ENCODE assay signal across 15 cellular contexts in the genomic region with DNA sequence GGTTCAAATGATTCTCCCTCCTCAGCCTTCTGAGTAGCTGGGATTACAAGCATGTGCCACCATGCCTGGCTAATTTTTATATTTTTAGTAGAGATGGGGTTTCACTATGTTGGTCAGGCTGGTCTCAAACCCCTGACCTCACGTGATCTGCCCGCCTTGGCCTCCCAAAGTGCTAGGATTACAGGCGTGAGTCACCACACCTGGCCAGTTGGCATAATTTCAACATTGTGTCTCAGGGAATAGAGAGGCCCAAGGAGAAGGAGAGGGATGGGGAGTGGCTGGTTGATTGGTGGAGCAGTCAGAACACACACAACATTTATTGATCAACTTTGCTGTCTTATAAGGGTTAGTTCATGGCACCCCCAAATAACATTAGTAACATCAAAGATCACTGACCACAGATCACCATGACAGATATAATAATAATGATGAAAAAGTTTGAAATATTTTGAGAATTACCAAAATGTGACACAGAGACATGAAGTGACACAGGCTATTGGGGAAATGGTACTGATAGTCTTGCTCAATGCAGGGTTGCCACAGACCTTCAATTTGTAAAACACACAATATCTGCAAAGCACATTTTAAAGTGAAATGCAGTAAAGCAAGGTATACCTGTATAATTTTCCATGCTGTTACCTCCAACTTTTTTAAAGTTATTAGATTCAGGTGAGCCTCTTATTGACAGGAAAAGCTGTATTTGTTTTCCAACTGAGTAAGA. TPM values are rescaled to one million over a fixed set of nuclear protein-coding genes. Genes with fewer than 3 reads are reported as not detected.
DNase-seq lines count a peak whose midpoint lies in the region; ATAC-seq and TF ChIP-seq lines count a peak whose summit lies in the region.
"Had no signal": no experiment of that assay in that cellular context is flagged by ENCODE, and none has a peak within 500 bp of the region (broad histone marks: within the 10 kb centered on the region; RNA-seq: fewer than 3 reads in every experiment).

No MANE protein-coding gene starts in this region.

- H3K9me3 ChIP-seq in PC-3 (ENCODE audit: low read length) (no peaks in the 10 kb centered on the region), trophoblast cell (ENCODE audit: insufficient read depth, low read depth, low read length) (no peaks in the 10 kb centered on the region), BE2C (no peaks in the 10 kb centered on the region)

- H3F3A ChIP-seq in PC-3 (ENCODE audit: low read length, unreplicated experiment), result no peaks in the 10 kb centered on the region

- H3K27me3 ChIP-seq in PC-3 (ENCODE audit: low read length), result peaks cover 57% of the 10 kb centered on the region
- no peaks in the 10 kb centered on the region for H3K27me3 ChIP-seq in trophoblast cell (ENCODE audit: insufficient read depth, low read length)
- peaks cover 47% of the 10 kb centered on the region for H3K27me3 ChIP-seq in BE2C

- no peak overlapping the region for H3K14ac ChIP-seq in trophoblast cell (ENCODE audit: low read length)

- H2BK120ac ChIP-seq in trophoblast cell (ENCODE audit: insufficient read depth, low read length, poor library complexity), result no peak overlapping the region

- H4K91ac ChIP-seq in trophoblast cell (ENCODE audit: low read depth, low read length), result no peak overlapping the region

- H3K9ac ChIP-seq in PC-3 (ENCODE audit: low read length), result no peak overlapping the region
- H3K9ac ChIP-seq in trophoblast cell (ENCODE audit: low read length), result no peak overlapping the region

- no peak overlapping the region for H3K23ac ChIP-seq in trophoblast cell (ENCODE audit: low read length)

- H3K79me1 ChIP-seq in trophoblast cell (ENCODE audit: low read length), result no peaks in the 10 kb centered on the region

- intact Hi-C loops in PC-3 (cut with micrococcal nuclease), result no loop called here

- BruUV-seq in PC-3 (replicated peaks; lab: Mats Ljungman, UMichigan), result no TSS peak

- TF ChIP-seq CTCF in PC-3 (conservative IDR thresholded peaks at IDR 0.05; ENCODE audit: low read depth, low read length) (no peak), BE2C (IDR thresholded peaks at IDR 0.05; ENCODE audit: low read depth, low read length) (no peak)

- H3K36me3 ChIP-seq in PC-3 (ENCODE audit: low read depth, low read length) (no peaks in the 10 kb centered on the region), trophoblast cell (ENCODE audit: control insufficient read depth in 1 of 2, insufficient read depth in 2 of 2, low read length in 2 of 2) (no peaks in the 10 kb centered on the region), BE2C (no peaks in the 10 kb centered on the region)

- H3K4me1 ChIP-seq in PC-3 (ENCODE audit: insufficient read depth, low read length) (no peaks in the 10 kb centered on the region), trophoblast cell (ENCODE audit: control insufficient read depth in 1 of 2, insufficient read depth in 2 of 2, low read length in 2 of 2) (no peaks in the 10 kb centered on the region), BE2C (no peaks in the 10 kb centered on the region)

- H3K4me3 ChIP-seq in PC-3 (ENCODE audit: low read length) (no peak overlapping the region), trophoblast cell (ENCODE audit: low read depth, low read length) (no peak overlapping the region), BE2C (ENCODE audit: low read depth, low read length) (no peak overlapping the region)

- H4K8ac ChIP-seq in trophoblast cell (ENCODE audit: low read depth, low read length), result no peak overlapping the region

- H3K4me2 ChIP-seq in PC-3 (ENCODE audit: low read length) (no peak overlapping the region), trophoblast cell (ENCODE audit: low read length) (no peak overlapping the region)

- H3K9me2 ChIP-seq in PC-3 (replicated peaks; ENCODE audit: low read length), result no peaks in the 10 kb centered on the region

- POLR2A ChIA-PET in PC-3 (lab: Charles Lee; ENCODE audit: unreplicated experiment), result no interaction called here

- H3K79me2 ChIP-seq in PC-3 (ENCODE audit: low read length), result no peaks in the 10 kb centered on the region
- H3K79me2 ChIP-seq in trophoblast cell (ENCODE audit: control insufficient read depth, insufficient read depth, low read length, poor library complexity), result no peaks in the 10 kb centered on the region

- WGBS in trophoblast cell (ENCODE audit: extremely low coverage, insufficient coverage, insufficient read length), result no CpG with 5 or more reads among the region's 3 CpGs

- no peak overlapping the region for H2BK5ac ChIP-seq in trophoblast cell (ENCODE audit: low read depth, low read length, poor library complexity)

- H2AFZ ChIP-seq in PC-3 (ENCODE audit: low read length) (no peak overlapping the region), trophoblast cell (ENCODE audit: insufficient read depth, low read length, poor library complexity) (no peak overlapping the region)

- H4K12ac ChIP-seq in trophoblast cell (ENCODE audit: low read depth, low read length), result no peak overlapping the region

- H3K4ac ChIP-seq in trophoblast cell (ENCODE audit: low read depth, low read length), result no peak overlapping the region

- H3K18ac ChIP-seq in trophoblast cell (ENCODE audit: low read length), result no peak overlapping the region

- H4K20me1 ChIP-seq in PC-3 (ENCODE audit: low read length), result no peaks in the 10 kb centered on the region

- H3K27ac ChIP-seq in PC-3 (ENCODE audit: low read length) (no peak overlapping the region), trophoblast cell (ENCODE audit: low read depth, low read length) (no peak overlapping the region), substantia nigra (ENCODE audit: low read depth, low read length, poor library complexity, severe bottlenecking) (no peak overlapping the region)

- H2AK5ac ChIP-seq in trophoblast cell (ENCODE audit: low read length), result no peak overlapping the region

- peak; percentile 18; the same call in 1 of the 2 replicates for ATAC-seq in PC-3
- ATAC-seq: Right ventricle myocardium inferior had no signal

- DNase-seq in NOMO-1 (lab: John Stamatoyannopoulos, UW; ENCODE audit: unreplicated experiment in 2 of 2) (peak; percentile 35 to 59), NOMO-1 treated with dmso at 0.1 percent for 144 hours (lab: John Stamatoyannopoulos, UW; ENCODE audit: unreplicated experiment) (no peak), LHCN-M2 (ENCODE audit: low read depth) (peak; percentile 52), PC-3 (peak; percentile 46), trophoblast cell (peak; percentile 35 to 71), BE2C (no peak), substantia nigra (lab: John Stamatoyannopoulos, UW) (no peak), SK-N-DZ (ENCODE audit: low spot score) (no peak)
- DNase-seq: C1 segment of cervical spinal cord, COR-L47, NCI-H187, NCI-H345, NCI-H526, T-helper 2 cell had no signal

- CTCF ChIA-PET in PC-3 (lab: Charles Lee), result no interaction called here

- H2BK12ac ChIP-seq in trophoblast cell (ENCODE audit: low read length), result no peak overlapping the region

RNA-seq across cellular contexts. Expression of gene CYB5R1, which starts 15.8 kb away (rescaled TPM):
- total RNA-seq in LHCN-M2 (2014; rRNA removed) (84.9 and 114 TPM in 2 replicates), PC-3 (2014; rRNA removed) (58.7 and 66.2 TPM in 2 replicates)
- 223 TPM for polyA plus RNA-seq in LHCN-M2 (2012)
- 70.3 and 78.5 TPM in 2 replicates for polyA plus RNA-seq in trophoblast cell (2013)
- polyA plus RNA-seq in BE2C (2012; ENCODE audit: insufficient read depth, insufficient read length, low read depth), result 45.1 TPM
- 22.5 and 28.9 TPM in 2 replicates for polyA plus RNA-seq in SK-N-DZ (2014; cell fraction: cytosol; rRNA removed)
- polyA plus RNA-seq in SK-N-DZ (2014; cell fraction: nucleus; rRNA removed), result 36.9 and 43.6 TPM in 2 replicates

RNA-seq across cellular contexts. Expression of gene TMEM183A, which starts 24.3 kb away (rescaled TPM):
- total RNA-seq in LHCN-M2 (2014; rRNA removed), result 67.0 and 73.5 TPM in 2 replicates
- polyA plus RNA-seq in LHCN-M2 (2012), result 39.7 TPM
- 119 and 122 TPM in 2 replicates for total RNA-seq in PC-3 (2014; rRNA removed)
- polyA plus RNA-seq in trophoblast cell (2013), result 46.3 and 46.7 TPM in 2 replicates
- 74.4 TPM for polyA plus RNA-seq in BE2C (2012; ENCODE audit: insufficient read depth, insufficient read length, low read depth)
- polyA plus RNA-seq in SK-N-DZ (2014; cell fraction: cytosol; rRNA removed), result 82.7 and 88.3 TPM in 2 replicates
- 97.1 and 135 TPM in 2 replicates for polyA plus RNA-seq in SK-N-DZ (2014; cell fraction: nucleus; rRNA removed)

RNA-seq across cellular contexts. Expression of gene ADIPOR1, which starts 24.8 kb away (rescaled TPM):
- total RNA-seq in LHCN-M2 (2014; rRNA removed) (95.3 and 102 TPM in 2 replicates), PC-3 (2014; rRNA removed) (137 and 150 TPM in 2 replicates)
- 63.5 TPM for polyA plus RNA-seq in LHCN-M2 (2012)
- 91.4 and 100 TPM in 2 replicates for polyA plus RNA-seq in trophoblast cell (2013)
- polyA plus RNA-seq in BE2C (2012; ENCODE audit: insufficient read depth, insufficient read length, low read depth), result 114 TPM
- polyA plus RNA-seq in SK-N-DZ (2014; cell fraction: cytosol; rRNA removed), result 64.8 and 66.4 TPM in 2 replicates
- 34.2 and 46.6 TPM in 2 replicates for polyA plus RNA-seq in SK-N-DZ (2014; cell fraction: nucleus; rRNA removed)

RNA-seq across cellular contexts. Expression of gene PPFIA4, which starts 43.4 kb away (rescaled TPM):
- total RNA-seq in LHCN-M2 (2014; rRNA removed), result 24.1 and 33.2 TPM in 2 replicates
- polyA plus RNA-seq in LHCN-M2 (2012), result 20.1 TPM
- total RNA-seq in PC-3 (2014; rRNA removed), result 3.4 and 12.1 TPM in 2 replicates
- 0.68 and 1.1 TPM in 2 replicates for polyA plus RNA-seq in trophoblast cell (2013)
- polyA plus RNA-seq in BE2C (2012; ENCODE audit: insufficient read depth, insufficient read length, low read depth), result 3.7 TPM
- 0.83 and 0.97 TPM in 2 replicates for polyA plus RNA-seq in SK-N-DZ (2014; cell fraction: cytosol; rRNA removed)
- 20.8 and 22.8 TPM in 2 replicates for polyA plus RNA-seq in SK-N-DZ (2014; cell fraction: nucleus; rRNA removed)

RNA-seq across cellular contexts. Expression of gene KLHL12, which starts 55.8 kb away (rescaled TPM):
- total RNA-seq in LHCN-M2 (2014; rRNA removed), result 30.7 and 35.6 TPM in 2 replicates
- 18.2 TPM for polyA plus RNA-seq in LHCN-M2 (2012)
- 25.2 and 26.7 TPM in 2 replicates for total RNA-seq in PC-3 (2014; rRNA removed)
- 9.7 and 10.1 TPM in 2 replicates for polyA plus RNA-seq in trophoblast cell (2013)
- 18.1 TPM for polyA plus RNA-seq in BE2C (2012; ENCODE audit: insufficient read depth, insufficient read length, low read depth)
- polyA plus RNA-seq in SK-N-DZ (2014; cell fraction: cytosol; rRNA removed), result 27.6 and 28.9 TPM in 2 replicates
- 34.4 and 38.4 TPM in 2 replicates for polyA plus RNA-seq in SK-N-DZ (2014; cell fraction: nucleus; rRNA removed)

Comparison
In these comparisons a context has a peak if more than half of its experiments do, and no peak if none do; other contexts are left out.
1. DNase-seq: peak in NOMO-1 (2 of 2), LHCN-M2 (single experiment), PC-3 (single experiment) and trophoblast cell (2 of 2); none in NOMO-1 treated with dmso at 0.1 percent for 144 hours (single experiment), BE2C (single experiment), substantia nigra (0 of 49) and SK-N-DZ (single experiment).